ENCODE assay signal across 16 cellular contexts in genomic region chr5:59171131-59171530, GRCh38.
"Had no signal": no experiment of that assay in that cellular context is flagged by ENCODE, and none has a peak within 500 bp of the region (broad histone marks: within the 10 kb centered on the region; RNA-seq: fewer than 3 reads in every experiment).

No MANE protein-coding gene starts in this region.

- H3K36me3 ChIP-seq: right atrium auricular region, spleen had no signal

- H3K9me3 Mint-ChIP-seq: activated CD4-positive, alpha-beta memory T cell treated with anti-CD3 and anti-CD28 coated beads, Interleukin-2, amount 10 ng/mL, durations not matched to agents 7 days and 5 days; natural killer cell treated with Interleukin-12 subunit alpha and Interleukin-12 subunit beta and Interleukin-15 and Interleukin-18, amount 100 ng/mL, for 72 hours had no signal

- H3K4me3 Mint-ChIP-seq: activated CD4-positive, alpha-beta memory T cell treated with anti-CD3 and anti-CD28 coated beads, Interleukin-2, amount 10 ng/mL, durations not matched to agents 7 days and 5 days; natural killer cell treated with Interleukin-12 subunit alpha and Interleukin-12 subunit beta and Interleukin-15 and Interleukin-18, amount 100 ng/mL, for 72 hours had no signal

- H3K4me2 ChIP-seq: SK-N-SH had no signal

- H3K4me3 ChIP-seq: right atrium auricular region, spleen had no signal

- H3K9ac ChIP-seq: SK-N-SH had no signal

- H3K27ac Mint-ChIP-seq: activated CD4-positive, alpha-beta memory T cell treated with anti-CD3 and anti-CD28 coated beads, Interleukin-2, amount 10 ng/mL, durations not matched to agents 7 days and 5 days; progenitor cell of endocrine pancreas had no signal

- H3K27me3 ChIP-seq: right atrium auricular region, spleen had no signal

- H3K36me3 Mint-ChIP-seq: natural killer cell treated with Interleukin-12 subunit alpha and Interleukin-12 subunit beta and Interleukin-15 and Interleukin-18, amount 100 ng/mL, for 72 hours had no signal

- H3K4me1 ChIP-seq: spleen had no signal

- H3K27me3 Mint-ChIP-seq: natural killer cell treated with Interleukin-12 subunit alpha and Interleukin-12 subunit beta and Interleukin-15 and Interleukin-18, amount 100 ng/mL, for 72 hours; progenitor cell of endocrine pancreas had no signal

- H3K9me3 ChIP-seq: right atrium auricular region, SK-N-SH, spleen had no signal

- FAIRE-seq: astrocyte, islet of Langerhans had no signal

- DNase-seq: activated CD4-positive, alpha-beta memory T cell treated with anti-CD3 and anti-CD28 coated beads, Interleukin-2, amount 10 ng/mL, durations not matched to agents 7 days and 5 days; activated effector memory CD4-positive, alpha-beta T cell treated with anti-CD3 and anti-CD28 coated beads, Interleukin-2, amount 50 U/mL, for 16 hours; activated naive CD4-positive, alpha-beta T cell treated with anti-CD3 and anti-CD28 coated beads, Interleukin-2, amount 50 U/mL, for 16 hours; central memory CD4-positive, alpha-beta T cell; effector memory CD4-positive, alpha-beta T cell; head of caudate nucleus; left cardiac atrium; SK-N-SH; spleen; stimulated activated CD4-positive, alpha-beta T cell treated with anti-CD3 and anti-CD28 coated beads, Interleukin-4, amount 100 ng/mL, for 1 hour; stimulated activated naive CD4-positive, alpha-beta T cell had no signal

- H3K27ac ChIP-seq: right atrium auricular region, spleen had no signal
